Comparison of ENCODE assay signal across 1 cellular context in the genomic region with DNA sequence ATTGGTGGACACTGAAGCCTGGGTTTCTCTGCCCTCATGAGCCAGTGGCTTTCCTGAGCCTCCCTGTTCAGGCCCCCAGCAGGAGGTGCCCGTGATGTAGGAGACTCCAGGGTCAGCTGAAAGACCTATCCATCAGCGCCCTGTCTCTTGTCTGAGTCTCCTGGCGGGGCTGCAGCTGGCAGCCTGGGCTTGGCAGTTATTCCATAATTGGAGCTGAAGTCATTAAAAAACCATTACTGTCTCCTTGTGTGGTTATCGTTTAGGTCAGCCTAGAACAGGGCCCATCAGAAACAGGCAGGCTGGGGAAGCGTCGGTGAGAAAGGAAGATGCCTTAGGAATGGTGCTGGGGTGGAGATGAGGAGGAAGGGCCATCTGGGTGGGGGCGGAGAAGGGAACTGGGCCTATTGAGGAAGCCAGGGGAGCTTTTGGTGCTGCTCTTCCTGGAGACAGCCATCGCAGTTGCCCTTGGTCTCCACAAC.
TF ChIP-seq lines count a peak whose summit lies in the region.

No MANE protein-coding gene starts in this region.

TF ChIP-seq in SK-N-SH, 30 proteins besides CTCF, POLR2A, EP300 and RAD21 (continued from another document):
- TF ChIP-seq REST (IDR thresholded peaks at IDR 0.05; ENCODE audit: low read depth, low read length): no peak
- TF ChIP-seq RFX5 (IDR thresholded peaks at IDR 0.05; ENCODE audit: low read length): no peak
- peak; percentile 47 for TF ChIP-seq CHD2 (IDR thresholded peaks at IDR 0.05; ENCODE audit: low read length, partially characterized antibody)
- TF ChIP-seq ELF1 (IDR thresholded peaks at IDR 0.05): no peak
- peak; percentile 73 for TF ChIP-seq MXI1 (IDR thresholded peaks at IDR 0.05; ENCODE audit: low read depth, low read length)
- no peak for TF ChIP-seq IRF3 (IDR thresholded peaks at IDR 0.05; ENCODE audit: low read depth, low read length)
- TF ChIP-seq EZH2phosphoT487 (IDR thresholded peaks at IDR 0.05; ENCODE audit: borderline replicate concordance, low read depth): no peak
- TF ChIP-seq ZBTB33 (IDR thresholded peaks at IDR 0.05; ENCODE audit: borderline replicate concordance, low read depth): no peak
- TF ChIP-seq USF1 (IDR thresholded peaks at IDR 0.05; ENCODE audit: borderline replicate concordance, low read depth): no peak
- TF ChIP-seq GATA2 (CRISPR knock-in tag; IDR thresholded peaks at IDR 0.05): peak; percentile 66
- no peak for TF ChIP-seq SIN3A (IDR thresholded peaks at IDR 0.05; ENCODE audit: borderline replicate concordance, low read depth, low read length)
- TF ChIP-seq RCOR1 (IDR thresholded peaks at IDR 0.05; ENCODE audit: low read length): peak; percentile 77
- TF ChIP-seq POLR2AphosphoS5 (IDR thresholded peaks at IDR 0.05; ENCODE audit: low read depth, low read length): no peak
- no peak for TF ChIP-seq RXRA (IDR thresholded peaks at IDR 0.05; ENCODE audit: borderline replicate concordance, low read depth)
- TF ChIP-seq JUND (IDR thresholded peaks at IDR 0.05): no peak
